Comparison of ENCODE assay signal across 8 cellular contexts in genomic region chr6:136609878-136610706, GRCh38. TPM values are rescaled to one million over a fixed set of nuclear protein-coding genes. Genes with fewer than 3 reads are reported as not detected.
A peak's percentile ranks its signal among the peaks of the same experiment; 100 is the strongest.
DNase-seq lines count a peak whose midpoint lies in the region; ATAC-seq, FAIRE-seq and TF ChIP-seq lines count a peak whose summit lies in the region.

No MANE protein-coding gene starts in this region.

- peaks cover 13% of the 10 kb centered on the region for H3K4me1 Mint-ChIP-seq in activated CD4-positive, alpha-beta T cell treated with anti-CD3 and anti-CD28 coated beads for 36 hours

- no peak overlapping the region for H3K4me3 Mint-ChIP-seq in activated CD4-positive, alpha-beta T cell treated with anti-CD3 and anti-CD28 coated beads for 36 hours

- H3K27ac ChIP-seq in mammary epithelial cell (ENCODE audit: insufficient read depth, low read depth, low read length): peak overlapping the region; percentile 69
- no peak overlapping the region for H3K27ac ChIP-seq in HepG2 (ENCODE audit: extremely low read length, insufficient read depth, low read length)

- in situ Hi-C loops in mammary epithelial cell (cut with MboI; ENCODE audit: low sequenced_read_pairs in 2 of 2): no loop called here
- in situ Hi-C loops in HepG2 (cut with HindIII; ENCODE audit: extremely low pct_ligation_motif_present, low pct_unique_long_range_greater_than_20kb): no loop called here

- no peak for FAIRE-seq in HepG2 (lab: Jason Lieb, UNC)

- no peak for TF ChIP-seq RAD21 in HepG2 (CRISPR knock-in tag; IDR thresholded peaks at IDR 0.05)

- H3K36me3 ChIP-seq in mammary epithelial cell (ENCODE audit: insufficient read depth, low read length) (no peaks in the 10 kb centered on the region), HepG2 (replicated peaks in 1 of 2; ENCODE audit: control insufficient read depth in 1 of 2, insufficient read depth in 2 of 2, low read length in 2 of 2) (no peaks in the 10 kb centered on the region)

- CTCF ChIA-PET in activated CD4-positive, alpha-beta T cell treated with anti-CD3 and anti-CD28 coated beads for 36 hours (lab: Charles Lee): interaction anchor here (1.0 to 1.7 kb wide), 4 partner anchors 8 to 182 kb away, joined by 3 to 7 read pairs (median 4); partner anchors contain the start of gene MAP3K5
- CTCF ChIA-PET in mammary epithelial cell (lab: Charles Lee; ENCODE audit: low non-redundant PET): interaction anchor here (0.6 to 1.1 kb wide), 3 partner anchors 34 to 313 kb away, joined by 3 to 13 read pairs (median 12); partner anchors contain the start of gene MAP3K5
- CTCF ChIA-PET in HepG2 (lab: Yijun Ruan, JAX; ENCODE audit: low intra/inter-chr PET ratio, low total read pairs): no interaction called here

- H3K9me3 ChIP-seq in mammary epithelial cell (replicated peaks; ENCODE audit: insufficient read depth, low read length) (no peaks in the 10 kb centered on the region), HepG2 (ENCODE audit: low read length) (no peaks in the 10 kb centered on the region)

- DNase-seq in activated CD4-positive, alpha-beta T cell treated with anti-CD3 and anti-CD28 coated beads for 36 hours: no peak
- no peak for DNase-seq in activated CD4-positive, alpha-beta T cell treated with anti-CD3 and anti-CD28 coated beads for 4 hours
- peak; percentile 75 for DNase-seq in NCI-H748 (lab: John Stamatoyannopoulos, UW; ENCODE audit: unreplicated experiment)
- DNase-seq in mammary epithelial cell: peak; percentile 99
- DNase-seq in HepG2 (ENCODE audit: low spot score): peak; percentile 46
- no peak for DNase-seq in stimulated activated CD4-positive, alpha-beta T cell treated with anti-CD3 and anti-CD28 coated beads, Interleukin-4, amount 100 ng/mL, for 24 hours
- DNase-seq in NK-92 treated with Interleukin-12 subunit alpha and Interleukin-12 subunit beta, amount 100 ng/mL, for 24 hours (lab: John Stamatoyannopoulos, UW): no peak

- TF ChIP-seq EP300 in HepG2 (IDR thresholded peaks at IDR 0.05; ENCODE audit: low read depth in 2 of 2, low read length in 2 of 2) (no peak), HepG2 (CRISPR knock-in tag; IDR thresholded peaks at IDR 0.05; ENCODE audit: borderline replicate concordance) (no peak)

- H2AFZ ChIP-seq in mammary epithelial cell (ENCODE audit: low read depth, low read length) (peak overlapping the region; percentile 10), HepG2 (ENCODE audit: low read length) (no peak overlapping the region)

- H3K9me3 Mint-ChIP-seq in activated CD4-positive, alpha-beta T cell treated with anti-CD3 and anti-CD28 coated beads for 36 hours (ENCODE audit: low read depth): no peaks in the 10 kb centered on the region

- peak; percentile 22 for ATAC-seq in activated CD4-positive, alpha-beta T cell treated with anti-CD3 and anti-CD28 coated beads for 36 hours
- ATAC-seq in HepG2 (no peak), HG02678 (IDR thresholded peaks at IDR 0.05; ENCODE audit: unreplicated experiment) (no peak)

- TF ChIP-seq POLR2A in HepG2 (IDR thresholded peaks at IDR 0.05; ENCODE audit: insufficient read depth in 1 of 2, low read depth in 2 of 2, low read length in 2 of 2): no peak

- H3K4me3 ChIP-seq in mammary epithelial cell (replicated peaks in 1 of 3; ENCODE audit: insufficient read depth in 1 of 3, low read depth in 2 of 3, low read length in 3 of 3) (no peak overlapping the region), HepG2 (replicated peaks in 1 of 3; ENCODE audit: insufficient read depth in 1 of 3, low read depth in 2 of 3, low read length in 3 of 3) (no peak overlapping the region)

- H3K4me1 ChIP-seq in mammary epithelial cell (ENCODE audit: insufficient read depth, low read length) (peaks cover 35% of the 10 kb centered on the region), HepG2 (ENCODE audit: insufficient read depth, low read length) (no peaks in the 10 kb centered on the region)

- 24% methylated on average over 4 of the region's 4 CpGs for WGBS in mammary epithelial cell (ENCODE audit: low coverage, missing lambda C conversion rate)
- 22% methylated on average over 4 of the region's 4 CpGs for WGBS in HepG2 (ENCODE audit: low lambda C conversion rate)

- TF ChIP-seq CTCF in mammary epithelial cell (conservative IDR thresholded peaks at IDR 0.05 in 1 of 2, IDR thresholded peaks at IDR 0.05 in 1 of 2; ENCODE audit: extremely low read depth in 1 of 2, insufficient read depth in 1 of 2, low read depth in 1 of 2, low read length in 2 of 2): no peak
- TF ChIP-seq CTCF in HepG2 (CRISPR knock-in tag; IDR thresholded peaks at IDR 0.05): no peak

- H3K27me3 ChIP-seq in mammary epithelial cell (ENCODE audit: insufficient read depth, low read length): no peaks in the 10 kb centered on the region
- H3K27me3 ChIP-seq in HepG2 (ENCODE audit: control insufficient read depth in 1 of 2, insufficient read depth in 2 of 2, low read length in 2 of 2): no peaks in the 10 kb centered on the region

- H3K27me3 Mint-ChIP-seq in activated CD4-positive, alpha-beta T cell treated with anti-CD3 and anti-CD28 coated beads for 36 hours: no peaks in the 10 kb centered on the region

- H3K9ac ChIP-seq in mammary epithelial cell (ENCODE audit: insufficient read depth, low read length) (no peak overlapping the region), HepG2 (ENCODE audit: insufficient read depth, low read depth, low read length) (no peak overlapping the region)

- H4K20me1 ChIP-seq in mammary epithelial cell (ENCODE audit: insufficient read depth, low read length) (no peaks in the 10 kb centered on the region), HepG2 (ENCODE audit: insufficient read depth, low read length) (no peaks in the 10 kb centered on the region)

- intact Hi-C loops in activated CD4-positive, alpha-beta T cell treated with anti-CD3 and anti-CD28 coated beads for 36 hours (cut with DNase I, micrococcal nuclease): no loop called here
- intact Hi-C loops in mammary epithelial cell (cut with micrococcal nuclease): no loop called here
- intact Hi-C loops in HepG2 (cut with micrococcal nuclease; ENCODE audit: unreplicated experiment): no loop called here

- peak overlapping the region; percentile 39 for H3K27ac Mint-ChIP-seq in activated CD4-positive, alpha-beta T cell treated with anti-CD3 and anti-CD28 coated beads for 36 hours

- peaks cover 3% of the 10 kb centered on the region for H3K36me3 Mint-ChIP-seq in activated CD4-positive, alpha-beta T cell treated with anti-CD3 and anti-CD28 coated beads for 36 hours (ENCODE audit: low read depth)

- peak overlapping the region; percentile 29 for H3K4me2 ChIP-seq in mammary epithelial cell (ENCODE audit: insufficient read depth, low read depth, low read length)
- H3K4me2 ChIP-seq in HepG2 (ENCODE audit: low read depth, low read length): no peak overlapping the region

- BruUV-seq in mammary epithelial cell (replicated peaks; lab: Mats Ljungman, UMichigan) (TSS peak; percentile 86), HepG2 (replicated peaks; lab: Mats Ljungman, UMichigan) (no TSS peak)

- POLR2A ChIA-PET in activated CD4-positive, alpha-beta T cell treated with anti-CD3 and anti-CD28 coated beads for 36 hours (lab: Charles Lee): no interaction called here
- POLR2A ChIA-PET in HepG2 (lab: Yijun Ruan, JAX): no interaction called here

- dilution Hi-C loops in mammary epithelial cell (cut with HindIII; ENCODE audit: low sequenced_read_pairs): no loop called here

- H3K79me2 ChIP-seq in mammary epithelial cell (ENCODE audit: insufficient read depth, low read length) (no peaks in the 10 kb centered on the region), HepG2 (ENCODE audit: insufficient read depth, low read length) (no peaks in the 10 kb centered on the region)

TF ChIP-seq in HepG2, 621 proteins besides CTCF, POLR2A, EP300 and RAD21 (continues in another document):
- TF ChIP-seq MXD4 (CRISPR knock-in tag; IDR thresholded peaks at IDR 0.05): no peak
- no peak for TF ChIP-seq CREB3 (CRISPR knock-in tag; IDR thresholded peaks at IDR 0.05)
- TF ChIP-seq ZNF343 (CRISPR knock-in tag; IDR thresholded peaks at IDR 0.05): no peak
- peak; percentile 82 for TF ChIP-seq FOSL2 (CRISPR knock-in tag; IDR thresholded peaks at IDR 0.05)

RNA-seq across cellular contexts. Expression of gene MAP7, which starts 59.9 kb away (rescaled TPM):
- total RNA-seq in activated CD4-positive, alpha-beta T cell treated with anti-CD3 and anti-CD28 coated beads for 36 hours: 1 to 10 TPM; 2.1 to 3.1 TPM
- total RNA-seq in mammary epithelial cell (10 to 100 TPM; 38.2 to 39.0 TPM), HepG2 (2016; rRNA removed; fragmentation: Illumina TruSeq; extraction: Trizol) (0.04 and 0.07 TPM in 2 replicates)
- polyA plus RNA-seq in mammary epithelial cell (10.6 TPM), HepG2 (2011; rRNA removed) (not detected in 2 replicates)
- polyA minus RNA-seq in mammary epithelial cell: 15.2 TPM
- not detected in 2 replicates for total RNA-seq in HepG2 (2016; cell fraction: cytosol; rRNA removed; fragmentation: Illumina TruSeq; extraction: Trizol; ENCODE audit: low read depth)
- total RNA-seq in HepG2 (2016; cell fraction: insoluble cytoplasmic fraction; rRNA removed; fragmentation: Illumina TruSeq; extraction: Trizol): not detected in 2 replicates
- total RNA-seq in HepG2 (2016; cell fraction: membrane; rRNA removed; fragmentation: Illumina TruSeq; extraction: Trizol): 0.06 and 0.07 TPM in 2 replicates
- total RNA-seq in HepG2 (2016; cell fraction: nucleus; rRNA removed; fragmentation: Illumina TruSeq; extraction: Trizol): not detected in 2 replicates
- not detected in 2 replicates for polyA plus RNA-seq in HepG2 (2011; cell fraction: cytosol; rRNA removed)
- polyA plus RNA-seq in HepG2 (2011; cell fraction: nucleus; rRNA removed): not detected in 2 replicates
- polyA plus RNA-seq in HepG2 (2012): not detected in 2 replicates
- polyA plus RNA-seq in HepG2 (2016; cell fraction: cytosol; fragmentation: Illumina TruSeq; extraction: Trizol; ENCODE audit: low read depth): not detected in 2 replicates
- polyA plus RNA-seq in HepG2 (2016; cell fraction: insoluble cytoplasmic fraction; fragmentation: Illumina TruSeq; extraction: Trizol; ENCODE audit: low read depth): 0.05 and 0.13 TPM in 2 replicates
- polyA plus RNA-seq in HepG2 (2016; cell fraction: membrane; fragmentation: Illumina TruSeq; extraction: Trizol; ENCODE audit: low read depth): not detected in 2 replicates
- not detected in 2 replicates for polyA plus RNA-seq in HepG2 (2016; cell fraction: nucleus; fragmentation: Illumina TruSeq; extraction: Trizol; ENCODE audit: insufficient read depth, low read depth)
- 26.0 TPM in 1 of 2 replicates, not detected in the other for polyA minus RNA-seq in HepG2 (2011; rRNA and poly(A)+ RNA removed; ENCODE audit: low replicate concordance)
- 0.18 TPM in 1 of 2 replicates, not detected in the other for polyA minus RNA-seq in HepG2 (2011; cell fraction: cytosol; rRNA and poly(A)+ RNA removed)
- 0.13 TPM in 1 of 2 replicates, not detected in the other for polyA minus RNA-seq in HepG2 (2011; cell fraction: nucleus; rRNA and poly(A)+ RNA removed)

Comparison
In these comparisons a context has a peak if more than half of its experiments do, and no peak if none do; other contexts are left out.
1. DNase-seq: peak in NCI-H748 (single experiment), mammary epithelial cell (single experiment) and HepG2 (single experiment); none in activated CD4-positive, alpha-beta T cell treated with anti-CD3 and anti-CD28 coated beads for 36 hours (single experiment), activated CD4-positive, alpha-beta T cell treated with anti-CD3 and anti-CD28 coated beads for 4 hours (0 of 2), stimulated activated CD4-positive, alpha-beta T cell treated with anti-CD3 and anti-CD28 coated beads, Interleukin-4, amount 100 ng/mL, for 24 hours (single experiment) and NK-92 treated with Interleukin-12 subunit alpha and Interleukin-12 subunit beta, amount 100 ng/mL, for 24 hours (single experiment).
2. RNA of gene MAP7, which starts 59.9 kb away (total RNA-seq): 38.2 to 39.0 TPM in mammary epithelial cell; 2.1 to 3.1 TPM in activated CD4-positive, alpha-beta T cell treated with anti-CD3 and anti-CD28 coated beads for 36 hours and 0.04 to 0.07 TPM in HepG2; every median in the first group is over 4 times any median in the second.